ENCODE assay signal across 8 cellular contexts in the genomic region with DNA sequence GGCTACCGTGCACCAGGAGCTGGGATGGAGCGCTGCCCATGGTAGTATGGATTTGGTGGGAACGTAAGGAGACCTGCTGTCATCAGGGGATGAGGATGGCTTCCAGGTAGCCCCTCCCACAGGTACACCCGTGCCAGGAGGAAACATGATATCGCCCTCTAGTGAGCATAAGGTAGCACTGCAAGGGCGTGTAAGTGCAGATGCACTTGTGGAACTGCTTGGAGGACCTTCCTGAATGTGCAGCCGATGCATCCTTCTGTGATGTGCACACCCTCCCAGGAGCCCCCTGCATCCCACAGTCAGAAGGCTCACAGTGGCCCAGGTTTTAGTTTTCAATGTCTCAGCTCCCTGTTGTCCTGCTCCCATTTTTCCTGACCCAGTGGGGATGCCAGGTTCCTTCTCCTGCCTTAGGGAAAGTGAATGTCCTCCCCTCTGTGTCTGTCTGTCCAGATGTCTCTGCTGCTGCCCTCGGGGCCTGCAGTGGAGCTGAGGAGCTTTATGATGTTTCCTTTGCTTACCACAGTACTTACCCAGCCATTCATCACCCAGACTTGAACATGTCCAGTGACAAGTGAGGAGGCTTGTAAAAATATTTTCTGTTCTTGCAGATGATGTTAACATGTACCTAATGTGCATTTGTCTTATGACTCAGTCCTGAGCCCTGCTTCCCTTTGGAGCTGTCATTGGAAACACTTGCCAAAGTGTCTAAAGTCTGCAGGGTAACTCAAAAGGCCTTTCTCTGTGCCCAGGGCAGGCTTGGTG. TPM values are rescaled to one million over a fixed set of nuclear protein-coding genes. Genes with fewer than 3 reads are reported as not detected.
DNase-seq lines count a peak whose midpoint lies in the region; ATAC-seq, FAIRE-seq and TF ChIP-seq lines count a peak whose summit lies in the region.

No MANE protein-coding gene starts in this region.

- H2AFZ ChIP-seq in KMS-11 (ENCODE audit: low read depth) = no peak overlapping the region
- no peak overlapping the region for H2AFZ ChIP-seq in keratinocyte (ENCODE audit: control insufficient read depth, low read length)

- TF ChIP-seq CTCF in KMS-11 (conservative IDR thresholded peaks at IDR 0.05; ENCODE audit: low read depth, low read length) (peak; percentile 93), keratinocyte (optimal IDR thresholded peaks at IDR 0.05 in 1 of 3, IDR thresholded peaks at IDR 0.05 in 1 of 3, conservative IDR thresholded peaks at IDR 0.05 in 1 of 3; ENCODE audit: extremely low read depth in 1 of 3, insufficient read depth in 2 of 3, low read length in 3 of 3) (peak; percentile 95 to 99 (median 99))

- H3K79me2 ChIP-seq in KMS-11 (ENCODE audit: insufficient read depth, low read depth) = no peaks in the 10 kb centered on the region
- no peaks in the 10 kb centered on the region for H3K79me2 ChIP-seq in keratinocyte (ENCODE audit: control insufficient read depth, insufficient read depth, low read length)

- dilution Hi-C loops in keratinocyte (cut with MboI; ENCODE audit: extremely low pct_ligation_motif_present, low sequenced_read_pairs) = no loop called here

- H3K4me2 ChIP-seq in KMS-11 = no peak overlapping the region
- H3K4me2 ChIP-seq in keratinocyte (ENCODE audit: control insufficient read depth, extremely low read depth, insufficient read depth, low read depth, low read length) = peak overlapping the region; percentile 94

- H3K4me3 ChIP-seq in KMS-11 (IDR thresholded peaks at IDR 0.05; ENCODE audit: insufficient read depth, low read depth, low read length) (no peak overlapping the region), keratinocyte (ENCODE audit: control insufficient read depth in 2 of 3, extremely low read depth in 1 of 3, insufficient read depth in 2 of 3, low read depth in 1 of 3, low read length in 3 of 3) (no peak overlapping the region)

- H4K20me1 ChIP-seq in KMS-11 (ENCODE audit: insufficient read depth) = no peaks in the 10 kb centered on the region
- H4K20me1 ChIP-seq in keratinocyte (ENCODE audit: control insufficient read depth, extremely low read depth, insufficient read depth, low read length) = peaks cover 10% of the 10 kb centered on the region

- H3K9ac ChIP-seq in KMS-11 (no peak overlapping the region), keratinocyte (ENCODE audit: control insufficient read depth, extremely low read depth, insufficient read depth, low read length) (peak overlapping the region; percentile 87)

- H3K9me1 ChIP-seq in keratinocyte (ENCODE audit: control insufficient read depth, extremely low read depth, insufficient read depth, low read length) = peaks cover 2% of the 10 kb centered on the region

- H3K9me3 ChIP-seq in keratinocyte (ENCODE audit: control insufficient read depth, low read depth, low read length) = no peaks in the 10 kb centered on the region

- H3K27me3 ChIP-seq in KMS-11 (ENCODE audit: insufficient read depth, low read depth) = no peaks in the 10 kb centered on the region
- H3K27me3 ChIP-seq in keratinocyte (ENCODE audit: control insufficient read depth, extremely low read depth, insufficient read depth, low read length) = no peaks in the 10 kb centered on the region

- peak; percentile 78 for ATAC-seq in GM21576 (IDR thresholded peaks at IDR 0.05; ENCODE audit: unreplicated experiment)

- DNase-seq in GM03348 (ENCODE audit: low spot score) = peak; percentile 57
- DNase-seq in RCC 7860 (ENCODE audit: low spot score) = peak; percentile 47
- DNase-seq in astrocyte of the hippocampus (ENCODE audit: low read depth, low spot score) = peak; percentile 71
- peak; percentile 79 for DNase-seq in keratinocyte (ENCODE audit: low read depth, low spot score)
- peak; percentile 49 to 54 for DNase-seq in stimulated activated CD4-positive, alpha-beta T cell treated with anti-CD3 and anti-CD28 coated beads, Interleukin-2, amount 100 ng/mL, for 48 hours
- DNase-seq in hippocampal formation (lab: John Stamatoyannopoulos, UW) = no peak

- H3K36me3 ChIP-seq in KMS-11 (ENCODE audit: insufficient read depth) = no peaks in the 10 kb centered on the region
- H3K36me3 ChIP-seq in keratinocyte (ENCODE audit: control insufficient read depth in 2 of 2, extremely low read depth in 1 of 2, insufficient read depth in 2 of 2, low read length in 2 of 2) = peaks cover 7 to 11% of the 10 kb centered on the region in 2 experiments

- no peaks in the 10 kb centered on the region for H3K4me1 ChIP-seq in KMS-11 (ENCODE audit: low read depth, poor library complexity, severe bottlenecking)
- H3K4me1 ChIP-seq in keratinocyte (ENCODE audit: control insufficient read depth, extremely low read depth, insufficient read depth, low read length) = peaks cover 36% of the 10 kb centered on the region

- no peak overlapping the region for H3K27ac ChIP-seq in KMS-11
- peak overlapping the region; percentile 99 for H3K27ac ChIP-seq in keratinocyte (ENCODE audit: control insufficient read depth, insufficient read depth, low read length)

- FAIRE-seq in RCC 7860 (lab: Jason Lieb, UNC) (no peak), keratinocyte (lab: Jason Lieb, UNC) (peak; percentile 78)

RNA-seq across cellular contexts. Expression of a gene that starts 49.2 kb away (rescaled TPM):
- polyA plus RNA-seq in keratinocyte = not detected in 3 replicates
- polyA plus RNA-seq in keratinocyte (2011; ENCODE audit: low read depth) = not detected
- not detected in 2 replicates for polyA plus RNA-seq in keratinocyte (2011; cell fraction: cytosol; rRNA removed)
- not detected in 2 replicates for polyA plus RNA-seq in keratinocyte (2011; cell fraction: nucleus; rRNA removed)
- not detected in 2 replicates for polyA plus RNA-seq in keratinocyte (2012; ENCODE audit: low replicate concordance)
- not detected in 3 replicates for polyA minus RNA-seq in keratinocyte
- polyA minus RNA-seq in keratinocyte (2011; cell fraction: cytosol; rRNA and poly(A)+ RNA removed) = not detected
- not detected in 2 replicates for polyA minus RNA-seq in keratinocyte (2011; cell fraction: nucleus; rRNA and poly(A)+ RNA removed)

Comparison
In these comparisons a context has a peak if more than half of its experiments do, and no peak if none do; other contexts are left out.
1. DNase-seq: peak in GM03348 (single experiment), RCC 7860 (single experiment), astrocyte of the hippocampus (single experiment), keratinocyte (single experiment) and stimulated activated CD4-positive, alpha-beta T cell treated with anti-CD3 and anti-CD28 coated beads, Interleukin-2, amount 100 ng/mL, for 48 hours (2 of 2); none in hippocampal formation (0 of 2).